ENCODE assay signal across 8 cellular contexts in the genomic region with DNA sequence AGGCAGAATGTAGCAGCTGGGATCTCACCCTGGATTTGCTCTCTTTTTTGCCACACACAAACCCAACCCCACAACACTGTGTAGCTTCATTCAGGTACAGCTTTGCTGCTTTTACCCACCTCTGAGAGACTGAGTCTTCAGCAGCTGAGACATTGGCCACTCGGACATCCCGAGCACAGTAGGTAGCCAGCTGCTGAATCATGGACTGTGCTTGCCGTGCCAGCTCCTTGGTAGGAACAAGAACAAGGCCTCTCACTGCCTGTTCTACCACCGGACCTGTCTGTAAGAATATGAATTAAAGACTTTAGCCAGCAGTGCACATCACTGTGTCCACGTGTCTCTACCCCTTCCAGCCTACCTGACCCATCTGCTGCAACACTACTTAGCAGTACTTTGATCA. TPM values are rescaled to one million over a fixed set of nuclear protein-coding genes. Genes with fewer than 3 reads are reported as not detected.
DNase-seq lines count a peak whose midpoint lies in the region; ATAC-seq, FAIRE-seq and TF ChIP-seq lines count a peak whose summit lies in the region.

No MANE protein-coding gene starts in this region.

- no peaks in the 10 kb centered on the region for H3K9me3 Mint-ChIP-seq in CD4-positive, CD25-positive, alpha-beta regulatory T cell

- H2AFZ ChIP-seq in OCI-LY3 (ENCODE audit: low read depth, low read length) (no peak overlapping the region), endothelial cell of umbilical vein (ENCODE audit: low read depth, low read length) (no peak overlapping the region), osteoblast (ENCODE audit: low read length) (no peak overlapping the region)

- H3K27ac ChIP-seq in CD4-positive, CD25-positive, alpha-beta regulatory T cell (ENCODE audit: insufficient read depth, low read length, poor library complexity, severe bottlenecking) = peak overlapping the region; percentile 88
- H3K27ac ChIP-seq in OCI-LY3 (ENCODE audit: low read length) (no peak overlapping the region), endothelial cell of umbilical vein (ENCODE audit: insufficient read depth, low read depth, low read length) (peak overlapping the region; percentile 73), osteoblast (ENCODE audit: low read depth, low read length) (peak overlapping the region; percentile 85)

- CTCF ChIA-PET in endothelial cell of umbilical vein (lab: Charles Lee) = interaction anchor here (1.0 to 1.4 kb wide), 2 partner anchors 10 to 38 kb away, joined by 3 to 6 read pairs; a partner anchor contains a TSS

- POLR2A ChIA-PET in endothelial cell of umbilical vein (lab: Charles Lee) = no interaction called here

- no peaks in the 10 kb centered on the region for H3K27me3 Mint-ChIP-seq in CD4-positive, CD25-positive, alpha-beta regulatory T cell

- no peaks in the 10 kb centered on the region for H4K20me1 ChIP-seq in OCI-LY3 (ENCODE audit: insufficient read depth, low read length)
- no peaks in the 10 kb centered on the region for H4K20me1 ChIP-seq in endothelial cell of umbilical vein (replicated peaks; ENCODE audit: control insufficient read depth, extremely low read depth, insufficient read depth, low read length)
- H4K20me1 ChIP-seq in osteoblast (ENCODE audit: insufficient read depth, low read length) = peaks cover 12% of the 10 kb centered on the region

- H3K27me3 ChIP-seq in CD4-positive, CD25-positive, alpha-beta regulatory T cell (ENCODE audit: control insufficient read depth, insufficient read depth, low read length) = no peaks in the 10 kb centered on the region
- H3K27me3 ChIP-seq in OCI-LY3 (ENCODE audit: low read depth, low read length) (no peaks in the 10 kb centered on the region), endothelial cell of umbilical vein (ENCODE audit: control insufficient read depth in 2 of 2, insufficient read depth in 2 of 2, low read length in 2 of 2) (no peaks in the 10 kb centered on the region), osteoblast (ENCODE audit: insufficient read depth, low read length) (no peaks in the 10 kb centered on the region)

- dilution Hi-C loops in endothelial cell of umbilical vein (cut with MboI; ENCODE audit: extremely low pct_ligation_motif_present, low sequenced_read_pairs) = no loop called here

- H3K4me2 ChIP-seq in OCI-LY3 (ENCODE audit: low read length) (peak overlapping the region; percentile 93), endothelial cell of umbilical vein (ENCODE audit: insufficient read depth, low read length) (peak overlapping the region; percentile 88), osteoblast (ENCODE audit: insufficient read depth, low read length) (peak overlapping the region; percentile 83)

- H3K9ac ChIP-seq in OCI-LY3 (ENCODE audit: low read length) (peak overlapping the region; percentile 90), endothelial cell of umbilical vein (replicated peaks; ENCODE audit: extremely low read depth, insufficient read depth, low read length) (peak overlapping the region; percentile 80)

- peak overlapping the region; percentile 98 to 100 (median 99) for H3K27ac Mint-ChIP-seq in CD4-positive, CD25-positive, alpha-beta regulatory T cell

- H3K36me3 Mint-ChIP-seq in CD4-positive, CD25-positive, alpha-beta regulatory T cell = peaks cover 32% of the 10 kb centered on the region

- peak overlapping the region; percentile 94 to 97 (median 96) for H3K4me3 Mint-ChIP-seq in CD4-positive, CD25-positive, alpha-beta regulatory T cell

- intact Hi-C loops in endothelial cell of umbilical vein (cut with micrococcal nuclease) = loop anchor here (5.0 kb wide), 1 partner anchor 315 kb away; no protein-coding TSS in a partner anchor

- H3K79me2 ChIP-seq in OCI-LY3 (ENCODE audit: low read length) (peaks cover 41% of the 10 kb centered on the region), endothelial cell of umbilical vein (ENCODE audit: control insufficient read depth, insufficient read depth, low read length) (peaks cover 26% of the 10 kb centered on the region), osteoblast (ENCODE audit: insufficient read depth, low read length) (peaks cover 58% of the 10 kb centered on the region)

- peak overlapping the region; percentile 85 for H3K4me3 ChIP-seq in CD4-positive, CD25-positive, alpha-beta regulatory T cell (ENCODE audit: low read depth, low read length)
- H3K4me3 ChIP-seq in OCI-LY3 (ENCODE audit: low read length) = peak overlapping the region; percentile 90
- H3K4me3 ChIP-seq in endothelial cell of umbilical vein (replicated peaks in 1 of 3; ENCODE audit: insufficient read depth in 1 of 3, low read depth in 1 of 3, low read length in 3 of 3) = peak overlapping the region; percentile 36 to 77 (median 54)
- H3K4me3 ChIP-seq in osteoblast (ENCODE audit: insufficient read depth, low read length) = peak overlapping the region; percentile 96

- DNase-seq in CD4-positive, CD25-positive, alpha-beta regulatory T cell = no peak
- no peak for DNase-seq in endothelial cell of umbilical vein (ENCODE audit: low read depth, low spot score)
- peak; percentile 32 for DNase-seq in osteoblast (ENCODE audit: insufficient read length, low spot score, missing footprints)
- no peak for DNase-seq in NCI-H345 treated with DMSO at 0.1 percent for 48 hours (lab: John Stamatoyannopoulos, UW; ENCODE audit: unreplicated experiment)
- no peak for DNase-seq in COLO829 (ENCODE audit: low spot score)
- no peak for DNase-seq in NCI-H446 treated with DMSO at 0.1 percent for 48 hours (lab: John Stamatoyannopoulos, UW)

- TF ChIP-seq CTCF in OCI-LY3 (IDR thresholded peaks at IDR 0.05; ENCODE audit: low read depth, low read length) = no peak
- TF ChIP-seq CTCF in endothelial cell of umbilical vein (IDR thresholded peaks at IDR 0.05; ENCODE audit: extremely low read depth in 1 of 2, insufficient read depth in 1 of 2, low read depth in 1 of 2, low read length in 2 of 2) = no peak
- no peak for TF ChIP-seq CTCF in osteoblast (IDR thresholded peaks at IDR 0.05; ENCODE audit: extremely low read depth, low read depth, low read length)

- FAIRE-seq in endothelial cell of umbilical vein (lab: Jason Lieb, UNC) = no peak

- no peaks in the 10 kb centered on the region for H3K9me3 ChIP-seq in CD4-positive, CD25-positive, alpha-beta regulatory T cell (ENCODE audit: control insufficient read depth in 2 of 2, low read length in 2 of 2)
- H3K9me3 ChIP-seq in OCI-LY3 (ENCODE audit: insufficient read depth, low read length) (no peaks in the 10 kb centered on the region), endothelial cell of umbilical vein (replicated peaks; ENCODE audit: control insufficient read depth, insufficient read depth, low read length) (no peaks in the 10 kb centered on the region), osteoblast (ENCODE audit: low read depth, low read length) (no peaks in the 10 kb centered on the region)

- no peak for ATAC-seq in CD4-positive, CD25-positive, alpha-beta regulatory T cell (ENCODE audit: low read depth in 2 of 2)
- ATAC-seq in GM19452 (IDR thresholded peaks at IDR 0.05; ENCODE audit: unreplicated experiment) = no peak

- no peak for TF ChIP-seq POLR2A in endothelial cell of umbilical vein (IDR thresholded peaks at IDR 0.05; ENCODE audit: low read depth, low read length)

- H3K4me1 Mint-ChIP-seq in CD4-positive, CD25-positive, alpha-beta regulatory T cell = peaks cover 8 to 40% (median 18%) of the 10 kb centered on the region in 4 donors

- no peaks in the 10 kb centered on the region for H3K9me1 ChIP-seq in endothelial cell of umbilical vein (replicated peaks; ENCODE audit: control insufficient read depth, extremely low read depth, insufficient read depth, low read length)

- peaks cover 31% of the 10 kb centered on the region for H3K4me1 ChIP-seq in CD4-positive, CD25-positive, alpha-beta regulatory T cell (ENCODE audit: control insufficient read depth, insufficient read depth, low read length, poor library complexity, severe bottlenecking)
- peaks cover 16% of the 10 kb centered on the region for H3K4me1 ChIP-seq in OCI-LY3 (ENCODE audit: low read length)
- H3K4me1 ChIP-seq in endothelial cell of umbilical vein (ENCODE audit: control insufficient read depth, extremely low read depth, insufficient read depth, low read length) = peaks cover 9% of the 10 kb centered on the region
- peaks cover 20% of the 10 kb centered on the region for H3K4me1 ChIP-seq in osteoblast (ENCODE audit: insufficient read depth, low read length)

- no TSS peak for BruUV-seq in endothelial cell of umbilical vein (replicated peaks; lab: Mats Ljungman, UMichigan)

- H3K36me3 ChIP-seq in CD4-positive, CD25-positive, alpha-beta regulatory T cell (ENCODE audit: control insufficient read depth, insufficient read depth, low read length) = peaks cover 52% of the 10 kb centered on the region
- H3K36me3 ChIP-seq in OCI-LY3 (replicated peaks; ENCODE audit: low read depth, low read length) = peaks cover 62% of the 10 kb centered on the region
- peaks cover 27 to 39% of the 10 kb centered on the region in 2 experiments for H3K36me3 ChIP-seq in endothelial cell of umbilical vein (ENCODE audit: control insufficient read depth in 2 of 2, extremely low read depth in 1 of 2, insufficient read depth in 2 of 2, low read length in 2 of 2)
- H3K36me3 ChIP-seq in osteoblast (ENCODE audit: insufficient read depth, low read length) = peaks cover 53% of the 10 kb centered on the region

RNA-seq across cellular contexts. Expression of a gene that starts 0.9 kb away (rescaled TPM):
- 108 TPM for total RNA-seq in CD4-positive, CD25-positive, alpha-beta regulatory T cell
- polyA plus RNA-seq in CD4-positive, CD25-positive, alpha-beta regulatory T cell = 10 to 100 TPM; 42.3 to 55.1 (median 46.4) TPM
- 93.4 and 96.6 TPM in 2 replicates for total RNA-seq in endothelial cell of umbilical vein
- polyA plus RNA-seq in endothelial cell of umbilical vein = 94.7 and 102 TPM in 2 replicates
- polyA plus RNA-seq in endothelial cell of umbilical vein (2011; cell fraction: cytosol; rRNA removed) = 66.4 and 67.2 TPM in 2 replicates
- 272 and 287 TPM in 2 replicates for polyA plus RNA-seq in endothelial cell of umbilical vein (2011; cell fraction: nucleus; rRNA removed)
- 61.9 and 86.4 TPM in 2 replicates for polyA plus RNA-seq in endothelial cell of umbilical vein (2012)
- polyA minus RNA-seq in endothelial cell of umbilical vein = 79.2 and 98.5 TPM in 2 replicates
- polyA minus RNA-seq in endothelial cell of umbilical vein (2011; cell fraction: cytosol; rRNA and poly(A)+ RNA removed) = 69.1 TPM
- polyA minus RNA-seq in endothelial cell of umbilical vein (2011; cell fraction: nucleus; rRNA and poly(A)+ RNA removed) = 54.5 and 59.4 TPM in 2 replicates
- total RNA-seq in osteoblast = 34.7 and 38.9 TPM in 2 replicates

RNA-seq across cellular contexts. Expression of a gene that starts 9.3 kb away (rescaled TPM):
- 97.5 TPM for total RNA-seq in CD4-positive, CD25-positive, alpha-beta regulatory T cell
- polyA plus RNA-seq in CD4-positive, CD25-positive, alpha-beta regulatory T cell = 10 to 100 TPM; 67.6 to 85.4 (median 74.9) TPM
- total RNA-seq in endothelial cell of umbilical vein (63.4 and 65.4 TPM in 2 replicates), osteoblast (84.3 and 90.1 TPM in 2 replicates)
- 89.7 and 116 TPM in 2 replicates for polyA plus RNA-seq in endothelial cell of umbilical vein
- 48.1 and 59.8 TPM in 2 replicates for polyA plus RNA-seq in endothelial cell of umbilical vein (2011; cell fraction: cytosol; rRNA removed)
- 140 and 162 TPM in 2 replicates for polyA plus RNA-seq in endothelial cell of umbilical vein (2011; cell fraction: nucleus; rRNA removed)
- 44.3 and 46.6 TPM in 2 replicates for polyA plus RNA-seq in endothelial cell of umbilical vein (2012)
- 61.7 and 62.7 TPM in 2 replicates for polyA minus RNA-seq in endothelial cell of umbilical vein
- 102 TPM for polyA minus RNA-seq in endothelial cell of umbilical vein (2011; cell fraction: cytosol; rRNA and poly(A)+ RNA removed)
- 42.7 and 55.5 TPM in 2 replicates for polyA minus RNA-seq in endothelial cell of umbilical vein (2011; cell fraction: nucleus; rRNA and poly(A)+ RNA removed)

RNA-seq across cellular contexts. Expression of a gene that starts 31.6 kb away (rescaled TPM):
- 0.10 TPM for total RNA-seq in CD4-positive, CD25-positive, alpha-beta regulatory T cell
- under 1 TPM in 1 of 4 donors, not detected in 3; 0.18 TPM for polyA plus RNA-seq in CD4-positive, CD25-positive, alpha-beta regulatory T cell
- total RNA-seq in endothelial cell of umbilical vein (not detected in 2 replicates), osteoblast (not detected in 2 replicates)
- polyA plus RNA-seq in endothelial cell of umbilical vein = not detected in 2 replicates
- not detected in 2 replicates for polyA plus RNA-seq in endothelial cell of umbilical vein (2011; cell fraction: cytosol; rRNA removed)
- polyA plus RNA-seq in endothelial cell of umbilical vein (2011; cell fraction: nucleus; rRNA removed) = not detected in 2 replicates
- polyA plus RNA-seq in endothelial cell of umbilical vein (2012) = not detected in 2 replicates
- polyA minus RNA-seq in endothelial cell of umbilical vein = not detected in 2 replicates
- polyA minus RNA-seq in endothelial cell of umbilical vein (2011; cell fraction: cytosol; rRNA and poly(A)+ RNA removed) = not detected
- not detected in 2 replicates for polyA minus RNA-seq in endothelial cell of umbilical vein (2011; cell fraction: nucleus; rRNA and poly(A)+ RNA removed)

RNA-seq across cellular contexts. Expression of a gene that starts 33.7 kb away (rescaled TPM):
- total RNA-seq in CD4-positive, CD25-positive, alpha-beta regulatory T cell = 157 TPM
- polyA plus RNA-seq in CD4-positive, CD25-positive, alpha-beta regulatory T cell = 100 to 1,000 TPM in 1 of 4 donors, 10 to 100 TPM in 3; 56.4 to 102 (median 72.8) TPM
- total RNA-seq in endothelial cell of umbilical vein = 81.4 and 88.9 TPM in 2 replicates
- 86.2 and 92.9 TPM in 2 replicates for polyA plus RNA-seq in endothelial cell of umbilical vein
- 62.8 and 63.1 TPM in 2 replicates for polyA plus RNA-seq in endothelial cell of umbilical vein (2011; cell fraction: cytosol; rRNA removed)
- 73.0 and 74.0 TPM in 2 replicates for polyA plus RNA-seq in endothelial cell of umbilical vein (2011; cell fraction: nucleus; rRNA removed)
- polyA plus RNA-seq in endothelial cell of umbilical vein (2012) = 71.1 and 71.5 TPM in 2 replicates
- 116 and 124 TPM in 2 replicates for polyA minus RNA-seq in endothelial cell of umbilical vein
- polyA minus RNA-seq in endothelial cell of umbilical vein (2011; cell fraction: cytosol; rRNA and poly(A)+ RNA removed) = 62.9 TPM
- polyA minus RNA-seq in endothelial cell of umbilical vein (2011; cell fraction: nucleus; rRNA and poly(A)+ RNA removed) = 42.9 and 50.1 TPM in 2 replicates
- total RNA-seq in osteoblast = 59.2 and 64.4 TPM in 2 replicates
